Comparison of ENCODE assay signal across 14 cellular contexts in the genomic region with DNA sequence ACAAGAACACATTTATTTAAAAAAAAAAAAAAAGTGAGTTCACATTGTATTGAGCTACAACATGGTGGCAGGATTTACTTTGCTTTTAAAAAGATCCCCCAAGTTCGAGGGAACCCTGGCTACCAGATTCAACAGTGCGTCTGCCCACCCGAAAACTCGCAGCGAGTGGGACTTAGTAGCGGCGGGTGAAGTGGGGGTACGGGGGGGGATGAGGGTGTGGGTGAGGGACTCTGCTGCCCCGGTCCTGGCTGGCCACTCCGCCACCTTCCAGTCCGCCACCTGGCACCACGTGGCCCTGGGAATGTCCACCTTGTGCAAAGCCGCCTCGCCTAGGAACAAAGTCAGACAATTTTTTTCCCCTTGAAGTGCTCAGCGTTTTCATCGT. TPM values are rescaled to one million over a fixed set of nuclear protein-coding genes. Genes with fewer than 3 reads are reported as not detected.
DNase-seq lines count a peak whose midpoint lies in the region; ATAC-seq and TF ChIP-seq lines count a peak whose summit lies in the region.
"Had no signal": no experiment of that assay in that cellular context is flagged by ENCODE, and none has a peak within 500 bp of the region (broad histone marks: within the 10 kb centered on the region; RNA-seq: fewer than 3 reads in every experiment).

No MANE protein-coding gene starts in this region.

- no peaks in the 10 kb centered on the region for H3K9me3 ChIP-seq in OCI-LY7 (ENCODE audit: low read length)
- H3K9me3 ChIP-seq: A549 had no signal

- H3K4me1 ChIP-seq in OCI-LY7 (ENCODE audit: insufficient read depth, low read length, poor library complexity, severe bottlenecking), result no peaks in the 10 kb centered on the region
- H3K4me1 ChIP-seq: A549 had no signal

- H4K20me1 ChIP-seq in OCI-LY7 (ENCODE audit: insufficient read depth, low read length), result no peaks in the 10 kb centered on the region

- CTCF ChIA-PET in OCI-LY7 (lab: Charles Lee; ENCODE audit: unreplicated experiment), result no interaction called here

- no peaks in the 10 kb centered on the region for H3K79me2 ChIP-seq in OCI-LY7 (ENCODE audit: insufficient read depth, low read depth, low read length)

- no peak for TF ChIP-seq CTCF in OCI-LY7 (conservative IDR thresholded peaks at IDR 0.05; ENCODE audit: low read length)

- no peak overlapping the region for H3K4me3 Mint-ChIP-seq in activated T-cell treated with anti-CD3 and anti-CD28 coated beads, Interleukin-2, amount 50 U/mL, for 24 hours
- no peak overlapping the region for H3K4me3 Mint-ChIP-seq in central memory CD8-positive, alpha-beta T cell
- peak overlapping the region; percentile 66 for H3K4me3 Mint-ChIP-seq in stimulated activated effector memory CD8-positive, alpha-beta T cell treated with anti-CD3 and anti-CD28 coated beads, Interleukin-12 subunit alpha, Interleukin-12 subunit beta, amount 100 ng/mL, for 72 hours
- H3K4me3 Mint-ChIP-seq: CD4-positive, CD25-positive, alpha-beta regulatory T cell had no signal

- no peak for ATAC-seq in central memory CD8-positive, alpha-beta T cell (replicated peaks; ENCODE audit: extremely low read depth, poor library complexity, severe bottlenecking)
- no peak for ATAC-seq in stimulated activated effector memory CD8-positive, alpha-beta T cell treated with anti-CD3 and anti-CD28 coated beads, Interleukin-12 subunit alpha, Interleukin-12 subunit beta, amount 100 ng/mL, for 72 hours
- no peak for ATAC-seq in HG03280 (IDR thresholded peaks at IDR 0.05; ENCODE audit: unreplicated experiment)
- no peak for ATAC-seq in GM21529 (IDR thresholded peaks at IDR 0.05; ENCODE audit: unreplicated experiment)
- ATAC-seq: A549 had no signal

- POLR2A ChIA-PET in OCI-LY7 (lab: Charles Lee), result no interaction called here

- H3K27me3 Mint-ChIP-seq in activated T-cell treated with anti-CD3 and anti-CD28 coated beads, Interleukin-2, amount 50 U/mL, for 24 hours, result no peaks in the 10 kb centered on the region
- no peaks in the 10 kb centered on the region for H3K27me3 Mint-ChIP-seq in central memory CD8-positive, alpha-beta T cell
- H3K27me3 Mint-ChIP-seq: CD4-positive, CD25-positive, alpha-beta regulatory T cell had no signal

- no peak for DNase-seq in activated T-cell treated with anti-CD3 and anti-CD28 coated beads, Interleukin-2, amount 50 U/mL, for 24 hours
- DNase-seq in activated T-cell treated with anti-CD3 and anti-CD28 coated beads, Interleukin-2, amount 50 U/mL, for 48 hours, result no peak
- no peak for DNase-seq in OCI-LY7 (ENCODE audit: low spot score)
- no peak for DNase-seq in central memory CD8-positive, alpha-beta T cell (ENCODE audit: low spot score in 2 of 2)
- no peak for DNase-seq in stimulated activated effector memory CD8-positive, alpha-beta T cell treated with anti-CD3 and anti-CD28 coated beads, Interleukin-12 subunit alpha, Interleukin-12 subunit beta, amount 100 ng/mL, for 72 hours (ENCODE audit: low spot score in 2 of 2)
- no peak for DNase-seq in OCI-M1 (lab: John Stamatoyannopoulos, UW)
- DNase-seq: Calu3; CD4-positive, CD25-positive, alpha-beta regulatory T cell; DMS79 treated with DMSO at 0.1 percent for 48 hours; Kasumi-1; RPMI8226 had no signal

- no peak overlapping the region for H2AFZ ChIP-seq in OCI-LY7 (ENCODE audit: low read length)

- no peak overlapping the region for H3K4me3 ChIP-seq in OCI-LY7 (ENCODE audit: low read depth, low read length, poor library complexity, severe bottlenecking)
- H3K4me3 ChIP-seq: A549 had no signal

- H3K4me2 ChIP-seq in OCI-LY7 (ENCODE audit: low read length), result no peak overlapping the region
- H3K4me2 ChIP-seq: A549 had no signal

- H3K36me3 Mint-ChIP-seq in activated T-cell treated with anti-CD3 and anti-CD28 coated beads, Interleukin-2, amount 50 U/mL, for 24 hours (ENCODE audit: low read depth), result peaks cover 82% of the 10 kb centered on the region
- peaks cover 58% of the 10 kb centered on the region for H3K36me3 Mint-ChIP-seq in central memory CD8-positive, alpha-beta T cell (ENCODE audit: insufficient read depth)
- peaks cover 69% of the 10 kb centered on the region for H3K36me3 Mint-ChIP-seq in stimulated activated effector memory CD8-positive, alpha-beta T cell treated with anti-CD3 and anti-CD28 coated beads, Interleukin-12 subunit alpha, Interleukin-12 subunit beta, amount 100 ng/mL, for 72 hours

- intact Hi-C loops in OCI-LY7 (cut with micrococcal nuclease; ENCODE audit: unreplicated experiment), result no loop called here

- H3K36me3 ChIP-seq in OCI-LY7 (ENCODE audit: insufficient read depth, low read length), result peaks cover 82% of the 10 kb centered on the region

- no peak overlapping the region for H3K27ac ChIP-seq in OCI-LY7 (ENCODE audit: low read depth, low read length, poor library complexity, severe bottlenecking)
- H3K27ac ChIP-seq: A549 had no signal

- H3K4me1 Mint-ChIP-seq in activated T-cell treated with anti-CD3 and anti-CD28 coated beads, Interleukin-2, amount 50 U/mL, for 24 hours (ENCODE audit: low read depth), result peaks cover 22% of the 10 kb centered on the region
- peaks cover 5% of the 10 kb centered on the region for H3K4me1 Mint-ChIP-seq in central memory CD8-positive, alpha-beta T cell
- peaks cover 20% of the 10 kb centered on the region for H3K4me1 Mint-ChIP-seq in stimulated activated effector memory CD8-positive, alpha-beta T cell treated with anti-CD3 and anti-CD28 coated beads, Interleukin-12 subunit alpha, Interleukin-12 subunit beta, amount 100 ng/mL, for 72 hours

- peak overlapping the region; percentile 52 for H3K27ac Mint-ChIP-seq in activated T-cell treated with anti-CD3 and anti-CD28 coated beads, Interleukin-2, amount 50 U/mL, for 24 hours
- H3K27ac Mint-ChIP-seq in central memory CD8-positive, alpha-beta T cell (ENCODE audit: low read depth), result peak overlapping the region; percentile 67
- H3K27ac Mint-ChIP-seq in stimulated activated effector memory CD8-positive, alpha-beta T cell treated with anti-CD3 and anti-CD28 coated beads, Interleukin-12 subunit alpha, Interleukin-12 subunit beta, amount 100 ng/mL, for 72 hours, result peak overlapping the region; percentile 92
- H3K27ac Mint-ChIP-seq: CD4-positive, CD25-positive, alpha-beta regulatory T cell had no signal

- H3K9me3 Mint-ChIP-seq in activated T-cell treated with anti-CD3 and anti-CD28 coated beads, Interleukin-2, amount 50 U/mL, for 24 hours, result no peaks in the 10 kb centered on the region
- no peaks in the 10 kb centered on the region for H3K9me3 Mint-ChIP-seq in central memory CD8-positive, alpha-beta T cell
- H3K9me3 Mint-ChIP-seq in stimulated activated effector memory CD8-positive, alpha-beta T cell treated with anti-CD3 and anti-CD28 coated beads, Interleukin-12 subunit alpha, Interleukin-12 subunit beta, amount 100 ng/mL, for 72 hours, result no peaks in the 10 kb centered on the region

- BruUV-seq in OCI-LY7 (replicated peaks; lab: Mats Ljungman, UMichigan), result TSS peak; percentile 73

- no peaks in the 10 kb centered on the region for H3K9me2 ChIP-seq in OCI-LY7 (ENCODE audit: insufficient read depth, low read length)

RNA-seq across cellular contexts. Expression of a gene that starts 19.3 kb away (rescaled TPM):
- 0.41 and 0.60 TPM in 2 replicates for total RNA-seq in OCI-LY7 (2014; rRNA removed; shearing (Covaris generic))
- 1.2 and 2.1 TPM in 2 replicates for total RNA-seq in OCI-LY7 (2022)

RNA-seq across cellular contexts. Expression of a gene that starts 35.5 kb away (rescaled TPM):
- 51.7 and 52.8 TPM in 2 replicates for total RNA-seq in OCI-LY7 (2014; rRNA removed; shearing (Covaris generic))
- total RNA-seq in OCI-LY7 (2022), result 103 and 111 TPM in 2 replicates

RNA-seq across cellular contexts. Expression of a gene that starts 35.8 kb away (rescaled TPM):
- total RNA-seq in OCI-LY7 (2014; rRNA removed; shearing (Covaris generic)), result 68.9 and 79.4 TPM in 2 replicates
- total RNA-seq in OCI-LY7 (2022), result 172 and 177 TPM in 2 replicates
